Comparison of ENCODE assay signal across 9 cellular contexts in the genomic region with DNA sequence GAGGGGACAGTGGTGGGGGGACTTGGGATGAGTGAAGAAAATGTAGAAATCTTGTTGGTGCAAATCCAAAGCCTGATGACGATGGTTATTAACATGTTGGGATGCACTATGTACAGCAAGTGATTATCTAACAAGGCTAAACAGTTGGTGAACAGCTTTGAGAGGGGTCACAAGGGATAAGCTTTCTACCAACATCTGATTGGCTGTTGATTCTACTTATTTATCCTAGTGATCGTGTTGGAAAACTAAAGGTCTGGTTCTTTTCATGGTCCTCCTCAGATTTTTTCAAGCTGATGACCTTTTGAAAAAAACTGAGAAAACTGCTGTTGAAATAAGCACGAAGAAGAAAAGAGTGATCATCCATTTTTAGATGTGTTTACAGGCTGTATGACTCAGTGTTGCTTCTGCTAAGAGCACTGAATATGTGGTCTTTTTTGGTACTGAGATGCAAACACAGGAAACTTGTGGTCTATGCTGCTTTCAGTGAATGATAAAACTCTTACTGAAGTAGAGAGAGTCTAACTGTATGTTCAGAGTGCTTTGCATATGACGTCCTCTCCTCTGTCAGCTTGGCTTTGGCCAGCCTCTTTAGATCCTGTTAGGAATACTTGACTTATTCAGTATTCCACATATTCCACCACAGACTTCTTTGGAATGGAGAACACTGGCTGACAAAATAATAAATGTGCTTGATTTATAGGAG.
DNase-seq lines count a peak whose midpoint lies in the region; ATAC-seq and TF ChIP-seq lines count a peak whose summit lies in the region.
"Had no signal": no experiment of that assay in that cellular context is flagged by ENCODE, and none has a peak within 500 bp of the region (broad histone marks: within the 10 kb centered on the region; RNA-seq: fewer than 3 reads in every experiment).

No MANE protein-coding gene starts in this region.

- H3K4me2 ChIP-seq in skeletal muscle satellite cell (ENCODE audit: low read length), result peak overlapping the region; percentile 66

- peak overlapping the region; percentile 31 for H3K4me3 ChIP-seq in skeletal muscle satellite cell (ENCODE audit: low read length)

- peak overlapping the region; percentile 86 to 93 for H3K27ac Mint-ChIP-seq in activated naive CD4-positive, alpha-beta T cell treated with anti-CD3 and anti-CD28 coated beads, Interleukin-2, amount 50 U/mL, for 72 hours

- DNase-seq in GM04504 (ENCODE audit: low read depth) (peak; percentile 24), cortex of kidney (lab: John Stamatoyannopoulos, UW) (no peak), DMS53 (lab: John Stamatoyannopoulos, UW) (no peak), omental fat pad (ENCODE audit: low spot score) (no peak)
- peak in 1 of 2 donors; percentile 21 for DNase-seq in activated naive CD4-positive, alpha-beta T cell treated with anti-CD3 and anti-CD28 coated beads, Interleukin-2, amount 50 U/mL, for 72 hours (ENCODE audit: low spot score in 2 of 2)

- H3K36me3 ChIP-seq in skeletal muscle satellite cell (ENCODE audit: insufficient read depth, low read length), result no peaks in the 10 kb centered on the region

- H3K9me3 Mint-ChIP-seq in activated naive CD4-positive, alpha-beta T cell treated with anti-CD3 and anti-CD28 coated beads, Interleukin-2, amount 50 U/mL, for 72 hours, result no peaks in the 10 kb centered on the region

- H3K36me3 Mint-ChIP-seq in activated naive CD4-positive, alpha-beta T cell treated with anti-CD3 and anti-CD28 coated beads, Interleukin-2, amount 50 U/mL, for 72 hours, result no peaks in the 10 kb centered on the region

- no peaks in the 10 kb centered on the region for H3K9me3 ChIP-seq in skeletal muscle satellite cell (replicated peaks; ENCODE audit: low read length)

- H3K9ac ChIP-seq in skeletal muscle satellite cell (ENCODE audit: low read depth, low read length), result peak overlapping the region; percentile 73
- H3K9ac ChIP-seq: parathyroid adenoma had no signal

- H3K4me1 ChIP-seq in skeletal muscle satellite cell (ENCODE audit: control insufficient read depth, insufficient read depth, low read length), result peaks cover 22% of the 10 kb centered on the region
- H3K4me1 ChIP-seq: parathyroid adenoma had no signal

- TF ChIP-seq CTCF in omental fat pad (IDR thresholded peaks at IDR 0.05), result no peak

- H3K27me3 ChIP-seq in skeletal muscle satellite cell (ENCODE audit: control insufficient read depth, insufficient read depth, low read length), result no peaks in the 10 kb centered on the region

- peak; percentile 99 for ATAC-seq in GM21367 (IDR thresholded peaks at IDR 0.05; ENCODE audit: unreplicated experiment)
- ATAC-seq in HG03565 (IDR thresholded peaks at IDR 0.05; ENCODE audit: unreplicated experiment), result peak; percentile 100
- ATAC-seq in activated naive CD4-positive, alpha-beta T cell treated with anti-CD3 and anti-CD28 coated beads, Interleukin-2, amount 50 U/mL, for 72 hours, result peak; percentile 96 to 98
- no peak for ATAC-seq in omental fat pad (ENCODE audit: low FRiP score)
